In genomic region chr11:114255289-114255688, GRCh38 we compare ENCODE assay signal across 33 cellular contexts. TPM values are rescaled to one million over a fixed set of nuclear protein-coding genes. Genes with fewer than 3 reads are reported as not detected.
"Had no signal": no experiment of that assay in that cellular context is flagged by ENCODE, and none has a peak within 500 bp of the region (broad histone marks: within the 10 kb centered on the region; RNA-seq: fewer than 3 reads in every experiment).

No MANE protein-coding gene starts in this region.

- ATAC-seq: activated CD4-positive, alpha-beta T cell treated with anti-CD3 and anti-CD28 coated beads for 36 hours; activated CD8-positive, alpha-beta memory T cell treated with anti-CD3 and anti-CD28 coated beads, Interleukin-2, amount 10 ng/mL, durations not matched to agents 7 days and 5 days; activated CD8-positive, alpha-beta T cell treated with anti-CD3 and anti-CD28 coated beads, Interleukin-2, amount 10 ng/mL, durations not matched to agents 7 days and 5 days; activated naive CD4-positive, alpha-beta T cell treated with anti-CD3 and anti-CD28 coated beads, Interleukin-2, amount 50 U/mL, for 72 hours; left cardiac atrium; naive thymus-derived CD8-positive, alpha-beta T cell; pancreas; SK-N-SH treated with all-trans-retinoic acid at 6 μM for 48 hours; stimulated activated naive B cell treated with anti-CD40 and anti-IgM and Interleukin-4, amounts not matched to agents 10 μg/mL and 1 μg/mL and 100 μg/mL, for 72 hours; T-cell had no signal

- H3K27ac ChIP-seq: cardiac muscle cell, pancreas had no signal

- H3K4me1 Mint-ChIP-seq: activated CD4-positive, alpha-beta T cell treated with anti-CD3 and anti-CD28 coated beads for 36 hours; activated CD8-positive, alpha-beta memory T cell treated with anti-CD3 and anti-CD28 coated beads, Interleukin-2, amount 10 ng/mL, durations not matched to agents 7 days and 5 days had no signal

- H3K9me3 ChIP-seq: pancreas, prostate gland, tibial nerve had no signal

- DNase-seq: activated CD4-positive, alpha-beta T cell treated with anti-CD3 and anti-CD28 coated beads for 36 hours; activated CD4-positive, CD25-positive, alpha-beta regulatory T cell; activated CD8-positive, alpha-beta memory T cell treated with anti-CD3 and anti-CD28 coated beads, Interleukin-2, amount 10 ng/mL, durations not matched to agents 7 days and 5 days; activated CD8-positive, alpha-beta T cell treated with anti-CD3 and anti-CD28 coated beads, Interleukin-2, amount 10 ng/mL, durations not matched to agents 7 days and 5 days; activated naive CD4-positive, alpha-beta T cell; activated T-cell treated with anti-CD3 and anti-CD28 coated beads, Interleukin-2, amount 50 U/mL, for 48 hours; aorta; dorsolateral prefrontal cortex; effector memory CD4-positive, alpha-beta T cell; hippocampal formation; left cardiac atrium; midbrain; naive thymus-derived CD8-positive, alpha-beta T cell; nucleus accumbens; pancreas; stimulated activated CD4-positive, alpha-beta T cell treated with anti-CD3 and anti-CD28 coated beads, Interleukin-1b, Interleukin-23, amount 100 ng/mL, for 48 hours; stimulated activated CD4-positive, alpha-beta T cell treated with anti-CD3 and anti-CD28 coated beads, Interleukin-4, amount 100 ng/mL, for 4 hours; stimulated activated CD8-positive, alpha-beta memory T cell treated with anti-CD3 and anti-CD28 coated beads, Interleukin-4, amount 100 ng/mL, for 48 hours; stimulated activated naive B cell treated with anti-CD40 and anti-IgM and Interleukin-4, amounts not matched to agents 10 μg/mL and 1 μg/mL and 100 μg/mL, for 72 hours; T-cell had no signal

- H3K36me3 ChIP-seq: cardiac muscle cell had no signal

- H3K4me2 ChIP-seq: smooth muscle cell had no signal

- H3K27me3 Mint-ChIP-seq: activated CD4-positive, alpha-beta T cell treated with anti-CD3 and anti-CD28 coated beads for 36 hours; activated CD8-positive, alpha-beta memory T cell treated with anti-CD3 and anti-CD28 coated beads, Interleukin-2, amount 10 ng/mL, durations not matched to agents 7 days and 5 days; naive thymus-derived CD8-positive, alpha-beta T cell; stimulated activated naive B cell treated with anti-CD40 and anti-IgM and Interleukin-4, amounts not matched to agents 10 μg/mL and 1 μg/mL and 100 μg/mL, for 72 hours; T-cell had no signal

- H3K4me3 ChIP-seq: cardiac muscle cell, coronary artery, dorsolateral prefrontal cortex, pancreas, prostate gland, smooth muscle cell, tibial nerve had no signal

- H3K9me3 Mint-ChIP-seq: activated naive CD4-positive, alpha-beta T cell treated with anti-CD3 and anti-CD28 coated beads, Interleukin-2, amount 50 U/mL, for 72 hours; activated T-helper 2 cell treated with anti-CD3 and anti-CD28 coated beads, Interferon-gamma antibody, Interleukin-2, Interleukin-4, amounts not matched to agents 10 μg/mL and 5 μg/mL and 100 μg/mL, durations not matched to agents 14 hours and 24 hours and 36 hours; memory B cell; naive thymus-derived CD8-positive, alpha-beta T cell; stimulated activated naive B cell treated with anti-CD40 and anti-IgM and Interleukin-4, amounts not matched to agents 10 μg/mL and 1 μg/mL and 100 μg/mL, for 72 hours; T-cell had no signal

- H3K27me3 ChIP-seq: dorsolateral prefrontal cortex, pancreas, tibial nerve had no signal

- H3K36me3 Mint-ChIP-seq: activated CD8-positive, alpha-beta memory T cell treated with anti-CD3 and anti-CD28 coated beads, Interleukin-2, amount 10 ng/mL, durations not matched to agents 7 days and 5 days; activated naive CD4-positive, alpha-beta T cell treated with anti-CD3 and anti-CD28 coated beads, Interleukin-2, amount 50 U/mL, for 72 hours; memory B cell had no signal

- FAIRE-seq: keratinocyte, pancreas had no signal

- H3K27ac Mint-ChIP-seq: activated CD4-positive, alpha-beta T cell treated with anti-CD3 and anti-CD28 coated beads for 36 hours; activated CD8-positive, alpha-beta memory T cell treated with anti-CD3 and anti-CD28 coated beads, Interleukin-2, amount 10 ng/mL, durations not matched to agents 7 days and 5 days; activated CD8-positive, alpha-beta T cell treated with anti-CD3 and anti-CD28 coated beads, Interleukin-2, amount 10 ng/mL, durations not matched to agents 7 days and 5 days; activated naive CD4-positive, alpha-beta T cell treated with anti-CD3 and anti-CD28 coated beads, Interleukin-2, amount 50 U/mL, for 72 hours; activated T-helper 2 cell treated with anti-CD3 and anti-CD28 coated beads, Interferon-gamma antibody, Interleukin-2, Interleukin-4, amounts not matched to agents 10 μg/mL and 5 μg/mL and 100 μg/mL, durations not matched to agents 14 hours and 24 hours and 36 hours; memory B cell; stimulated activated naive B cell treated with anti-CD40 and anti-IgM and Interleukin-4, amounts not matched to agents 10 μg/mL and 1 μg/mL and 100 μg/mL, for 72 hours; T-cell had no signal

- H3K4me3 Mint-ChIP-seq: activated CD4-positive, alpha-beta T cell treated with anti-CD3 and anti-CD28 coated beads for 36 hours; activated CD8-positive, alpha-beta memory T cell treated with anti-CD3 and anti-CD28 coated beads, Interleukin-2, amount 10 ng/mL, durations not matched to agents 7 days and 5 days; activated CD8-positive, alpha-beta T cell treated with anti-CD3 and anti-CD28 coated beads, Interleukin-2, amount 10 ng/mL, durations not matched to agents 7 days and 5 days; brain; memory B cell; naive thymus-derived CD8-positive, alpha-beta T cell; stimulated activated naive B cell treated with anti-CD40 and anti-IgM and Interleukin-4, amounts not matched to agents 10 μg/mL and 1 μg/mL and 100 μg/mL, for 72 hours; T-cell had no signal

- H3K4me1 ChIP-seq: pancreas had no signal

RNA-seq across cellular contexts. Expression of gene NNMT, which starts 40.9 kb away (rescaled TPM):
- total RNA-seq: activated CD4-positive, alpha-beta T cell treated with anti-CD3 and anti-CD28 coated beads for 36 hours; activated CD8-positive, alpha-beta memory T cell treated with anti-CD3 and anti-CD28 coated beads, Interleukin-2, amount 10 ng/mL, durations not matched to agents 7 days and 5 days; activated CD8-positive, alpha-beta T cell treated with anti-CD3 and anti-CD28 coated beads, Interleukin-2, amount 10 ng/mL, durations not matched to agents 7 days and 5 days; activated naive CD4-positive, alpha-beta T cell treated with anti-CD3 and anti-CD28 coated beads, Interleukin-2, amount 50 U/mL, for 72 hours; activated T-helper 2 cell treated with anti-CD3 and anti-CD28 coated beads, Interferon-gamma antibody, Interleukin-2, Interleukin-4, amounts not matched to agents 10 μg/mL and 5 μg/mL and 100 μg/mL, durations not matched to agents 14 hours and 24 hours and 36 hours; cardiac muscle cell; naive thymus-derived CD8-positive, alpha-beta T cell; T-helper 2 cell treated with Interferon-gamma antibody and Interleukin-4, amounts not matched to agents 100 ng/mL and 5 ng/mL, for 36 hours; temporal lobe had no signal
- polyA plus RNA-seq: naive thymus-derived CD8-positive, alpha-beta T cell had no signal
